ENCODE assay signal across 22 cellular contexts in genomic region chr10:133280391-133281059, GRCh38. TPM values are rescaled to one million over a fixed set of nuclear protein-coding genes. Genes with fewer than 3 reads are reported as not detected.
A peak's percentile ranks its signal among the peaks of the same experiment; 100 is the strongest.
DNase-seq lines count a peak whose midpoint lies in the region; ATAC-seq and TF ChIP-seq lines count a peak whose summit lies in the region.
"Had no signal": no experiment of that assay in that cellular context is flagged by ENCODE, and none has a peak within 500 bp of the region (broad histone marks: within the 10 kb centered on the region; RNA-seq: fewer than 3 reads in every experiment).

No MANE protein-coding gene starts in this region.

- WGBS in upper lobe of left lung, 2 donors, result 57 to 93% methylated on average over 2 to 10 of the region's 10 CpGs

- no TSS peak for BruUV-seq in PC-3 (replicated peaks; lab: Mats Ljungman, UMichigan)

- H3K27ac ChIP-seq in PC-3 (ENCODE audit: low read length) (peak overlapping the region; percentile 98), epithelial cell of prostate (peak overlapping the region; percentile 90), upper lobe of left lung (peak overlapping the region; percentile 2 to 89 (median 85))
- H3K27ac ChIP-seq: C4-2B, GM23248 had no signal

- no peak for TF ChIP-seq EP300 in upper lobe of left lung (IDR thresholded peaks at IDR 0.05)

- no peak overlapping the region for H3K4me2 ChIP-seq in PC-3 (ENCODE audit: low read length)
- H3K4me2 ChIP-seq: SK-N-SH had no signal

- TF ChIP-seq POLR2A in upper lobe of left lung (IDR thresholded peaks at IDR 0.05), result no peak

- H3K9me3 ChIP-seq in PC-3 (ENCODE audit: low read length), result no peaks in the 10 kb centered on the region
- no peaks in the 10 kb centered on the region for H3K9me3 ChIP-seq in upper lobe of left lung
- H3K9me3 ChIP-seq: SK-N-SH had no signal

- no peak overlapping the region for H3K4me3 Mint-ChIP-seq in activated CD4-positive, alpha-beta memory T cell treated with anti-CD3 and anti-CD28 coated beads, Interleukin-2, amount 10 ng/mL, durations not matched to agents 7 days and 5 days
- H3K4me3 Mint-ChIP-seq in activated CD4-positive, alpha-beta memory T cell treated with anti-CD3 and anti-CD28 coated beads for 36 hours, result no peak overlapping the region

- no peak overlapping the region for H2AFZ ChIP-seq in PC-3 (ENCODE audit: low read length)
- H2AFZ ChIP-seq: GM23248 had no signal

- peaks cover 11% of the 10 kb centered on the region for H3K79me2 ChIP-seq in PC-3 (ENCODE audit: low read length)

- H4K20me1 ChIP-seq in PC-3 (ENCODE audit: low read length), result no peaks in the 10 kb centered on the region

- intact Hi-C loops in activated CD4-positive, alpha-beta memory T cell treated with anti-CD3 and anti-CD28 coated beads for 36 hours (cut with micrococcal nuclease), result no loop called here
- intact Hi-C loops in PC-3 (cut with micrococcal nuclease), result no loop called here

- H3K4me1 ChIP-seq in PC-3 (ENCODE audit: insufficient read depth, low read length) (peaks cover 43% of the 10 kb centered on the region), upper lobe of left lung (peaks cover 16 to 44% (median 29%) of the 10 kb centered on the region in 4 donors)

- H3K9ac ChIP-seq in PC-3 (ENCODE audit: low read length), result no peak overlapping the region
- H3K9ac ChIP-seq: GM23248, SK-N-SH had no signal

- no peak for TF ChIP-seq CTCF in PC-3 (conservative IDR thresholded peaks at IDR 0.05; ENCODE audit: low read depth, low read length)
- no peak for TF ChIP-seq CTCF in upper lobe of left lung (IDR thresholded peaks at IDR 0.05)

- H3K9me3 Mint-ChIP-seq in activated CD4-positive, alpha-beta memory T cell treated with anti-CD3 and anti-CD28 coated beads, Interleukin-2, amount 10 ng/mL, durations not matched to agents 7 days and 5 days, result no peaks in the 10 kb centered on the region
- no peaks in the 10 kb centered on the region for H3K9me3 Mint-ChIP-seq in activated CD4-positive, alpha-beta memory T cell treated with anti-CD3 and anti-CD28 coated beads for 36 hours

- no peaks in the 10 kb centered on the region for H3K27me3 Mint-ChIP-seq in activated CD4-positive, alpha-beta memory T cell treated with anti-CD3 and anti-CD28 coated beads, Interleukin-2, amount 10 ng/mL, durations not matched to agents 7 days and 5 days
- H3K27me3 Mint-ChIP-seq in activated CD4-positive, alpha-beta memory T cell treated with anti-CD3 and anti-CD28 coated beads for 36 hours, result no peaks in the 10 kb centered on the region

- H3K36me3 Mint-ChIP-seq in activated CD4-positive, alpha-beta memory T cell treated with anti-CD3 and anti-CD28 coated beads, Interleukin-2, amount 10 ng/mL, durations not matched to agents 7 days and 5 days (ENCODE audit: low read depth), result peaks cover 31% of the 10 kb centered on the region
- H3K36me3 Mint-ChIP-seq in activated CD4-positive, alpha-beta memory T cell treated with anti-CD3 and anti-CD28 coated beads for 36 hours, result peaks cover 24% of the 10 kb centered on the region

- POLR2A ChIA-PET in activated CD4-positive, alpha-beta memory T cell treated with anti-CD3 and anti-CD28 coated beads, Interleukin-2, amount 10 ng/mL, durations not matched to agents 7 days and 5 days (lab: Charles Lee), result interaction anchor here (0.9 to 4.2 kb wide), 4 partner anchors 16 to 27 kb away, joined by 3 to 52 read pairs (median 10); no protein-coding TSS in a partner anchor
- POLR2A ChIA-PET in activated CD4-positive, alpha-beta memory T cell treated with anti-CD3 and anti-CD28 coated beads for 36 hours (lab: Charles Lee), result interaction anchor here (0.6 kb wide), 1 partner anchor 137 kb away, joined by 3 read pairs; no protein-coding TSS in a partner anchor
- POLR2A ChIA-PET in PC-3 (lab: Charles Lee; ENCODE audit: unreplicated experiment), result interaction anchor here (0.6 kb wide), 1 partner anchor 13 kb away, joined by 3 read pairs; no protein-coding TSS in a partner anchor

- no peak for DNase-seq in activated CD4-positive, alpha-beta memory T cell treated with anti-CD3 and anti-CD28 coated beads, Interleukin-2, amount 10 ng/mL, durations not matched to agents 7 days and 5 days
- no peak for DNase-seq in activated CD4-positive, alpha-beta memory T cell treated with anti-CD3 and anti-CD28 coated beads for 36 hours
- DNase-seq in PC-3 (no peak), epithelial cell of prostate (ENCODE audit: low read depth, low spot score) (no peak), upper lobe of left lung (peak in 1 of 2 donors; percentile 73), NCI-H2029 (lab: John Stamatoyannopoulos, UW) (no peak), GM03348 (ENCODE audit: low spot score) (no peak)
- no peak for DNase-seq in activated effector memory CD4-positive, alpha-beta T cell treated with anti-CD3 and anti-CD28 coated beads, Interleukin-2, amount 50 U/mL, for 16 hours
- DNase-seq: DMS79, GM23248, NCI-H1048, NCI-H146, NCI-H2107, NCI-H345, NCI-H69, SK-N-SH had no signal

- no peaks in the 10 kb centered on the region for H3K9me2 ChIP-seq in PC-3 (replicated peaks; ENCODE audit: low read length)
- H3K9me2 ChIP-seq: SK-N-SH had no signal

- CTCF ChIA-PET in activated CD4-positive, alpha-beta memory T cell treated with anti-CD3 and anti-CD28 coated beads, Interleukin-2, amount 10 ng/mL, durations not matched to agents 7 days and 5 days (lab: Charles Lee), result no interaction called here
- CTCF ChIA-PET in activated CD4-positive, alpha-beta memory T cell treated with anti-CD3 and anti-CD28 coated beads for 36 hours (lab: Charles Lee), result interaction anchor here (3.6 kb wide), 1 partner anchor 27 kb away, joined by 16 read pairs; no protein-coding TSS in a partner anchor
- CTCF ChIA-PET in PC-3 (lab: Charles Lee), result no interaction called here

- H3K4me3 ChIP-seq in PC-3 (ENCODE audit: low read length) (no peak overlapping the region), upper lobe of left lung (no peak overlapping the region)
- H3K4me3 ChIP-seq: GM23248 had no signal

- no peak for ATAC-seq in PC-3
- no peak for ATAC-seq in upper lobe of left lung (ENCODE audit: low FRiP score in 2 of 2)
- ATAC-seq: HCT116, Right ventricle myocardium inferior had no signal

- peaks cover 4% of the 10 kb centered on the region for H3F3A ChIP-seq in PC-3 (ENCODE audit: low read length, unreplicated experiment)

- no peaks in the 10 kb centered on the region for H3K27me3 ChIP-seq in PC-3 (ENCODE audit: low read length)
- peaks cover 0 to 4% (median 0%) of the 10 kb centered on the region in 4 donors for H3K27me3 ChIP-seq in upper lobe of left lung

- peak overlapping the region; percentile 54 for H3K27ac Mint-ChIP-seq in activated CD4-positive, alpha-beta memory T cell treated with anti-CD3 and anti-CD28 coated beads, Interleukin-2, amount 10 ng/mL, durations not matched to agents 7 days and 5 days
- no peak overlapping the region for H3K27ac Mint-ChIP-seq in activated CD4-positive, alpha-beta memory T cell treated with anti-CD3 and anti-CD28 coated beads for 36 hours

- H3K36me3 ChIP-seq in PC-3 (ENCODE audit: low read depth, low read length) (peaks cover 15% of the 10 kb centered on the region; the same call in 1 of the 2 replicates), upper lobe of left lung (peaks cover 30 to 70% (median 57%) of the 10 kb centered on the region in 4 donors)

- H3K4me1 Mint-ChIP-seq in activated CD4-positive, alpha-beta memory T cell treated with anti-CD3 and anti-CD28 coated beads, Interleukin-2, amount 10 ng/mL, durations not matched to agents 7 days and 5 days, result peaks cover 31% of the 10 kb centered on the region
- peaks cover 21% of the 10 kb centered on the region for H3K4me1 Mint-ChIP-seq in activated CD4-positive, alpha-beta memory T cell treated with anti-CD3 and anti-CD28 coated beads for 36 hours (ENCODE audit: low read depth)

RNA-seq across cellular contexts. Expression of gene ADAM8, which starts 3.9 kb away (rescaled TPM):
- total RNA-seq in activated CD4-positive, alpha-beta memory T cell treated with anti-CD3 and anti-CD28 coated beads, Interleukin-2, amount 10 ng/mL, durations not matched to agents 7 days and 5 days, result 100 to 1,000 TPM; 206 to 207 TPM
- 100 to 1,000 TPM; 160 to 165 TPM for total RNA-seq in activated CD4-positive, alpha-beta memory T cell treated with anti-CD3 and anti-CD28 coated beads for 36 hours
- total RNA-seq in PC-3 (2014; rRNA removed), result 113 and 147 TPM in 2 replicates
- 10 to 100 TPM; 10.4 to 93.2 (median 32.9) TPM for total RNA-seq in upper lobe of left lung

RNA-seq across cellular contexts. Expression of gene TUBGCP2, which starts 28.1 kb away (rescaled TPM):
- total RNA-seq in activated CD4-positive, alpha-beta memory T cell treated with anti-CD3 and anti-CD28 coated beads, Interleukin-2, amount 10 ng/mL, durations not matched to agents 7 days and 5 days, result 10 to 100 TPM; 52.3 to 58.2 TPM
- 10 to 100 TPM; 54.5 to 59.1 TPM for total RNA-seq in activated CD4-positive, alpha-beta memory T cell treated with anti-CD3 and anti-CD28 coated beads for 36 hours
- 72.9 and 84.4 TPM in 2 replicates for total RNA-seq in PC-3 (2014; rRNA removed)
- 100 to 1,000 TPM in 1 of 6 donors, 10 to 100 TPM in 5; 41.7 to 106 (median 56.3) TPM for total RNA-seq in upper lobe of left lung

RNA-seq across cellular contexts. Expression of gene ZNF511, which starts 28.2 kb away (rescaled TPM):
- total RNA-seq in activated CD4-positive, alpha-beta memory T cell treated with anti-CD3 and anti-CD28 coated beads, Interleukin-2, amount 10 ng/mL, durations not matched to agents 7 days and 5 days, result 10 to 100 TPM; 45.7 to 52.7 TPM
- total RNA-seq in activated CD4-positive, alpha-beta memory T cell treated with anti-CD3 and anti-CD28 coated beads for 36 hours, result 10 to 100 TPM; 48.7 to 51.5 TPM
- total RNA-seq in PC-3 (2014; rRNA removed), result 78.4 and 84.3 TPM in 2 replicates
- 10 to 100 TPM; 12.6 to 44.2 (median 33.0) TPM for total RNA-seq in upper lobe of left lung

RNA-seq across cellular contexts. Expression of gene VENTX, which starts 42.9 kb away (rescaled TPM):
- total RNA-seq in activated CD4-positive, alpha-beta memory T cell treated with anti-CD3 and anti-CD28 coated beads, Interleukin-2, amount 10 ng/mL, durations not matched to agents 7 days and 5 days, result not detected
- under 1 TPM; 0.07 to 0.12 TPM for total RNA-seq in activated CD4-positive, alpha-beta memory T cell treated with anti-CD3 and anti-CD28 coated beads for 36 hours
- total RNA-seq in PC-3 (2014; rRNA removed), result not detected in 2 replicates
- total RNA-seq in upper lobe of left lung, result 10 to 100 TPM in 1 of 6 donors, 1 to 10 TPM in 5; 1.7 to 11.5 (median 4.4) TPM
- total RNA-seq: A172, G401, GM23248, M059J had no signal

RNA-seq across cellular contexts. Expression of gene UTF1, which starts 50.5 kb away (rescaled TPM):
- total RNA-seq in activated CD4-positive, alpha-beta memory T cell treated with anti-CD3 and anti-CD28 coated beads, Interleukin-2, amount 10 ng/mL, durations not matched to agents 7 days and 5 days, result not detected
- total RNA-seq in activated CD4-positive, alpha-beta memory T cell treated with anti-CD3 and anti-CD28 coated beads for 36 hours, result not detected
- total RNA-seq in PC-3 (2014; rRNA removed) (not detected in 2 replicates), upper lobe of left lung (under 1 TPM in 2 of 6 donors, not detected in 4; 0.26 to 0.37 TPM)
- total RNA-seq: A172, G401, GM23248, M059J, Right ventricle myocardium inferior had no signal
